8 cellular contexts compared by ENCODE assay signal in genomic region chr5:180072256-180072548, GRCh38. TPM values are rescaled to one million over a fixed set of nuclear protein-coding genes. Genes with fewer than 3 reads are reported as not detected.
DNase-seq lines count a peak whose midpoint lies in the region; ATAC-seq lines count a peak whose summit lies in the region.

No MANE protein-coding gene starts in this region.

- no peaks in the 10 kb centered on the region for H3K36me3 ChIP-seq in adipocyte (ENCODE audit: control insufficient read depth, insufficient read depth, low read length, severe bottlenecking)
- no peaks in the 10 kb centered on the region for H3K36me3 ChIP-seq in H7 (replicated peaks; ENCODE audit: control insufficient read depth, insufficient read depth, low read length)

- H3K9me3 Mint-ChIP-seq in activated CD4-positive, alpha-beta T cell treated with anti-CD3 and anti-CD28 coated beads for 36 hours (ENCODE audit: low read depth) = peaks cover 2% of the 10 kb centered on the region
- H3K9me3 Mint-ChIP-seq in memory B cell = no peaks in the 10 kb centered on the region

- H3K4me3 ChIP-seq in adipocyte (ENCODE audit: low read length) (peak overlapping the region; percentile 86), H7 (ENCODE audit: insufficient read depth, low read depth, low read length) (no peak overlapping the region)

- H3K27ac ChIP-seq in temporal lobe (ENCODE audit: low read depth, low read length) = peak overlapping the region; percentile 98

- peaks cover 5% of the 10 kb centered on the region for H3K9me3 ChIP-seq in adipocyte (ENCODE audit: control insufficient read depth, low read length)

- DNase-seq in activated CD4-positive, alpha-beta T cell treated with anti-CD3 and anti-CD28 coated beads for 36 hours = no peak
- no peak for DNase-seq in activated CD4-positive, alpha-beta T cell treated with anti-CD3 and anti-CD28 coated beads, Interleukin-2, amount 50 U/mL, for 1 hour
- DNase-seq in adipocyte (ENCODE audit: low read depth) = no peak
- no peak for DNase-seq in memory B cell (ENCODE audit: low spot score in 2 of 2)
- no peak for DNase-seq in Kasumi-1 (lab: John Stamatoyannopoulos, UW)
- no peak for DNase-seq in H7
- DNase-seq in COR-L47 (lab: John Stamatoyannopoulos, UW) = no peak

- no peaks in the 10 kb centered on the region for H3K27me3 Mint-ChIP-seq in activated CD4-positive, alpha-beta T cell treated with anti-CD3 and anti-CD28 coated beads for 36 hours
- no peaks in the 10 kb centered on the region for H3K27me3 Mint-ChIP-seq in memory B cell

- no peak for ATAC-seq in activated CD4-positive, alpha-beta T cell treated with anti-CD3 and anti-CD28 coated beads for 36 hours
- no peak for ATAC-seq in memory B cell (ENCODE audit: low read depth)

- CTCF ChIA-PET in activated CD4-positive, alpha-beta T cell treated with anti-CD3 and anti-CD28 coated beads for 36 hours (lab: Charles Lee) = no interaction called here

- H3K36me3 Mint-ChIP-seq in activated CD4-positive, alpha-beta T cell treated with anti-CD3 and anti-CD28 coated beads for 36 hours (ENCODE audit: low read depth) = peaks cover 1% of the 10 kb centered on the region
- H3K36me3 Mint-ChIP-seq in memory B cell = no peaks in the 10 kb centered on the region

- H3K27me3 ChIP-seq in adipocyte (replicated peaks; ENCODE audit: control insufficient read depth, insufficient read depth, low read length) (no peaks in the 10 kb centered on the region), H7 (ENCODE audit: control insufficient read depth, insufficient read depth, low read length) (peaks cover 7% of the 10 kb centered on the region)

- peaks cover 29% of the 10 kb centered on the region for H3K4me1 Mint-ChIP-seq in activated CD4-positive, alpha-beta T cell treated with anti-CD3 and anti-CD28 coated beads for 36 hours
- peaks cover 24% of the 10 kb centered on the region for H3K4me1 Mint-ChIP-seq in memory B cell

- H3K4me3 Mint-ChIP-seq in activated CD4-positive, alpha-beta T cell treated with anti-CD3 and anti-CD28 coated beads for 36 hours = peak overlapping the region; percentile 49
- H3K4me3 Mint-ChIP-seq in memory B cell = peak overlapping the region; percentile 76

- H3K27ac Mint-ChIP-seq in activated CD4-positive, alpha-beta T cell treated with anti-CD3 and anti-CD28 coated beads for 36 hours = peak overlapping the region; percentile 40
- peak overlapping the region; percentile 61 for H3K27ac Mint-ChIP-seq in memory B cell

- peak overlapping the region; percentile 91 for H3K9ac ChIP-seq in adipocyte (ENCODE audit: low read length)

- intact Hi-C loops in activated CD4-positive, alpha-beta T cell treated with anti-CD3 and anti-CD28 coated beads for 36 hours (cut with DNase I, micrococcal nuclease) = loop anchor here in 1 of 2 experiments (1.0 to 5.0 kb wide), 7 partner anchors 165 to 522 kb away; partner anchors contain the start of genes CANX, HNRNPH1, MRNIP and RUFY1

- POLR2A ChIA-PET in activated CD4-positive, alpha-beta T cell treated with anti-CD3 and anti-CD28 coated beads for 36 hours (lab: Charles Lee) = no interaction called here

- peaks cover 13% of the 10 kb centered on the region for H3K4me1 ChIP-seq in adipocyte (ENCODE audit: control insufficient read depth, insufficient read depth, low read length)

RNA-seq across cellular contexts. Expression of gene RNF130, which starts 0.6 kb away (rescaled TPM):
- total RNA-seq in activated CD4-positive, alpha-beta T cell treated with anti-CD3 and anti-CD28 coated beads for 36 hours = 10 to 100 TPM; 10.3 to 13.3 TPM
- 69.8 TPM for total RNA-seq in temporal lobe
- total RNA-seq in H7 (2014; rRNA removed; shearing (Covaris generic)) = 123 and 154 TPM in 2 replicates
